ENCODE assay signal across 22 cellular contexts in genomic region chr3:168997488-168997887, GRCh38.
DNase-seq lines count a peak whose midpoint lies in the region; ATAC-seq, FAIRE-seq and TF ChIP-seq lines count a peak whose summit lies in the region.
"Had no signal": no experiment of that assay in that cellular context is flagged by ENCODE, and none has a peak within 500 bp of the region (broad histone marks: within the 10 kb centered on the region; RNA-seq: fewer than 3 reads in every experiment).

No MANE protein-coding gene starts in this region.

- no peak overlapping the region for H3K56ac ChIP-seq in H1 (replicated peaks; ENCODE audit: insufficient read length, low read depth, low read length)

- H3K79me2 ChIP-seq in H1 (ENCODE audit: control insufficient read depth in 1 of 2, insufficient read depth in 2 of 2, low read length in 2 of 2) (no peaks in the 10 kb centered on the region), osteoblast (ENCODE audit: insufficient read depth, low read length) (no peaks in the 10 kb centered on the region)

- no peak overlapping the region for H3K9ac ChIP-seq in H1 (replicated peaks in 1 of 4; ENCODE audit: extremely low read depth in 1 of 4, low read depth in 3 of 4, low read length in 3 of 4)
- H3K9ac ChIP-seq: BLaER1 treated with 17β-estradiol and CSF1 and Interleukin-3, amounts not matched to agents 10 nM and 100 nM had no signal

- no peaks in the 10 kb centered on the region for H3K9me3 ChIP-seq in H1 (ENCODE audit: insufficient read depth in 2 of 2, low read depth in 1 of 2, low read length in 1 of 2)
- H3K9me3 ChIP-seq in osteoblast (ENCODE audit: low read depth, low read length), result no peaks in the 10 kb centered on the region
- H3K9me3 ChIP-seq: A549; BLaER1 treated with 17β-estradiol and CSF1 and Interleukin-3, amounts not matched to agents 10 nM and 100 nM; Caco-2 had no signal

- POLR2A ChIA-PET in H1 (lab: Charles Lee; ENCODE audit: partially characterized antibody), result no interaction called here

- H3K4me1 ChIP-seq in H1 (replicated peaks in 1 of 4; ENCODE audit: control insufficient read depth in 3 of 4, insufficient read depth in 4 of 4, low read length in 3 of 4) (peaks cover 0 to 5% (median 0%) of the 10 kb centered on the region in 4 experiments; a peak in 4 of 7 replicates), osteoblast (ENCODE audit: insufficient read depth, low read length) (no peaks in the 10 kb centered on the region)
- H3K4me1 ChIP-seq: A549; BLaER1 treated with 17β-estradiol and CSF1 and Interleukin-3, amounts not matched to agents 10 nM and 100 nM; Caco-2 had no signal

- H3K79me1 ChIP-seq in H1 (ENCODE audit: low read depth, low read length), result no peaks in the 10 kb centered on the region

- H2BK120ac ChIP-seq in H1 (replicated peaks; ENCODE audit: low read depth, low read length), result no peak overlapping the region

- H2BK12ac ChIP-seq in H1 (ENCODE audit: low read depth, low read length), result no peak overlapping the region

- no peak overlapping the region for H3K4me2 ChIP-seq in H1 (ENCODE audit: insufficient read depth in 1 of 2, low read depth in 2 of 2, low read length in 2 of 2)
- no peak overlapping the region for H3K4me2 ChIP-seq in osteoblast (ENCODE audit: insufficient read depth, low read length)
- H3K4me2 ChIP-seq: A549; BLaER1 treated with 17β-estradiol and CSF1 and Interleukin-3, amounts not matched to agents 10 nM and 100 nM had no signal

- H2AFZ ChIP-seq in H1 (ENCODE audit: low read length) (0 out of 2 replicates have a peak overlapping the region, but pooled peaks have one; percentile 30), osteoblast (ENCODE audit: low read length) (peak overlapping the region; percentile 9)

- no peak overlapping the region for H3K23ac ChIP-seq in H1 (ENCODE audit: insufficient read length)

- no peak overlapping the region for H3K18ac ChIP-seq in H1 (ENCODE audit: extremely low read depth, low read length)

- CTCF ChIA-PET in H1 (lab: Charles Lee; ENCODE audit: partially characterized antibody), result interaction anchor here (0.7 kb wide), 1 partner anchor 669 kb away, joined by 3 read pairs; no protein-coding TSS in a partner anchor

- H2BK15ac ChIP-seq in H1 (ENCODE audit: low read length), result no peak overlapping the region

- FAIRE-seq in H1 (lab: Jason Lieb, UNC), result no peak
- FAIRE-seq: A549, D721Med, G401.6, GM12891, GM19239 had no signal

- H4K20me1 ChIP-seq in H1 (replicated peaks in 1 of 2; ENCODE audit: control insufficient read depth in 1 of 2, insufficient read depth in 2 of 2, low read length in 2 of 2) (no peaks in the 10 kb centered on the region), osteoblast (ENCODE audit: insufficient read depth, low read length) (no peaks in the 10 kb centered on the region)
- H4K20me1 ChIP-seq: BLaER1 treated with 17β-estradiol and CSF1 and Interleukin-3, amounts not matched to agents 10 nM and 100 nM had no signal

- no peak overlapping the region for H3K27ac ChIP-seq in H1 (ENCODE audit: low read depth, low read length)
- no peak overlapping the region for H3K27ac ChIP-seq in osteoblast (ENCODE audit: low read depth, low read length)
- H3K27ac ChIP-seq: 22Rv1; A549; BLaER1 treated with 17β-estradiol and CSF1 and Interleukin-3, amounts not matched to agents 10 nM and 100 nM; C4-2B had no signal

- no peaks in the 10 kb centered on the region for H3K23me2 ChIP-seq in H1 (ENCODE audit: low read depth, low read length)

- H2BK5ac ChIP-seq in H1 (ENCODE audit: low read depth, low read length), result no peak overlapping the region

- peak; percentile 23 for DNase-seq in NCI-H82 (lab: John Stamatoyannopoulos, UW)
- no peak for DNase-seq in NCI-H82 treated with DMSO at 0.1 percent for 48 hours (lab: John Stamatoyannopoulos, UW; ENCODE audit: unreplicated experiment)
- peak; percentile 4 for DNase-seq in HuH-7 (ENCODE audit: low spot score)
- DNase-seq in H1 (ENCODE audit: low read depth in 1 of 2, low spot score in 2 of 2), result no peak
- DNase-seq in osteoblast (ENCODE audit: insufficient read length, low spot score, missing footprints), result no peak
- no peak for DNase-seq in hepatic stellate cell (ENCODE audit: low spot score)
- DNase-seq: AML-193; Caco-2; Calu3; CD4-positive, alpha-beta T cell; CD8-positive, alpha-beta T cell; DMS79 treated with DMSO at 0.1 percent for 48 hours; GF-D8 had no signal

- no peak for TF ChIP-seq RAD21 in H1 (IDR thresholded peaks at IDR 0.05 in 1 of 2, conservative IDR thresholded peaks at IDR 0.05 in 1 of 2; ENCODE audit: low read depth in 2 of 2, low read length in 2 of 2)

- H3K27me3 ChIP-seq in H1 (replicated peaks in 1 of 4; ENCODE audit: control insufficient read depth in 3 of 4, extremely low read depth in 1 of 4, insufficient read depth in 3 of 4, low read length in 3 of 4), result no peaks in the 10 kb centered on the region
- no peaks in the 10 kb centered on the region for H3K27me3 ChIP-seq in osteoblast (ENCODE audit: insufficient read depth, low read length)
- H3K27me3 ChIP-seq: BLaER1 treated with 17β-estradiol and CSF1 and Interleukin-3, amounts not matched to agents 10 nM and 100 nM had no signal

- no peak for TF ChIP-seq CTCF in H1 (IDR thresholded peaks at IDR 0.05; ENCODE audit: control extremely low read depth in 1 of 3, insufficient read depth in 1 of 3, low read depth in 1 of 3, low read length in 3 of 3)
- TF ChIP-seq CTCF in osteoblast (IDR thresholded peaks at IDR 0.05; ENCODE audit: extremely low read depth, low read depth, low read length), result no peak

- no peak for TF ChIP-seq POLR2A in H1 (IDR thresholded peaks at IDR 0.05; ENCODE audit: control extremely low read depth in 1 of 2, low read depth in 2 of 2, low read length in 2 of 2)

- no peak for TF ChIP-seq EP300 in H1 (IDR thresholded peaks at IDR 0.05; ENCODE audit: borderline replicate concordance in 1 of 2, low read depth in 2 of 2, low read length in 2 of 2)

- no peak overlapping the region for H3K14ac ChIP-seq in H1 (ENCODE audit: insufficient read length)

- no peak overlapping the region for H3K4ac ChIP-seq in H1 (replicated peaks; ENCODE audit: insufficient read length, low read depth, low read length)

- no peaks in the 10 kb centered on the region for H3K36me3 ChIP-seq in H1 (ENCODE audit: control insufficient read depth in 2 of 4, insufficient read depth in 4 of 4, low read length in 3 of 4)
- no peaks in the 10 kb centered on the region for H3K36me3 ChIP-seq in osteoblast (ENCODE audit: insufficient read depth, low read length)
- H3K36me3 ChIP-seq: BLaER1 treated with 17β-estradiol and CSF1 and Interleukin-3, amounts not matched to agents 10 nM and 100 nM had no signal

- H3K4me3 ChIP-seq in H1 (ENCODE audit: extremely low read depth in 1 of 4, insufficient read depth in 2 of 4, low read depth in 3 of 4, low read length in 4 of 4) (no peak overlapping the region), osteoblast (ENCODE audit: insufficient read depth, low read length) (no peak overlapping the region)
- H3K4me3 ChIP-seq: A549; BLaER1 treated with 17β-estradiol and CSF1 and Interleukin-3, amounts not matched to agents 10 nM and 100 nM had no signal

- H4K91ac ChIP-seq in H1 (replicated peaks; ENCODE audit: insufficient read length, low read length), result no peak overlapping the region

- no peak overlapping the region for H2AK5ac ChIP-seq in H1 (ENCODE audit: low read depth, low read length)

- no peak overlapping the region for H4K5ac ChIP-seq in H1 (ENCODE audit: insufficient read length, low read depth, low read length)

- no peak for ATAC-seq in HG03460 (IDR thresholded peaks at IDR 0.05; ENCODE audit: unreplicated experiment)
- ATAC-seq: A549; CD8-positive, alpha-beta T cell had no signal

- H2BK20ac ChIP-seq in H1 (ENCODE audit: low read length), result no peak overlapping the region

- H4K8ac ChIP-seq in H1 (ENCODE audit: extremely low read depth, insufficient read depth, low read length), result no peak overlapping the region

TF ChIP-seq in H1, 55 proteins besides CTCF, POLR2A, EP300 and RAD21:
- no peak for TF ChIP-seq BRCA1 (IDR thresholded peaks at IDR 0.05; ENCODE audit: low read depth, low read length)
- TF ChIP-seq SRF (IDR thresholded peaks at IDR 0.05; ENCODE audit: low read depth, low read length), result no peak
- TF ChIP-seq, protein P1, sequence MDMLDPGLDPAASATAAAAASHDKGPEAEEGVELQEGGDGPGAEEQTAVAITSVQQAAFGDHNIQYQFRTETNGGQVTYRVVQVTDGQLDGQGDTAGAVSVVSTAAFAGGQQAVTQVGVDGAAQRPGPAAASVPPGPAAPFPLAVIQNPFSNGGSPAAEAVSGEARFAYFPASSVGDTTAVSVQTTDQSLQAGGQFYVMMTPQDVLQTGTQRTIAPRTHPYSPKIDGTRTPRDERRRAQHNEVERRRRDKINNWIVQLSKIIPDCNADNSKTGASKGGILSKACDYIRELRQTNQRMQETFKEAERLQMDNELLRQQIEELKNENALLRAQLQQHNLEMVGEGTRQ (IDR thresholded peaks at IDR 0.05; ENCODE audit: low read length), result no peak
- TF ChIP-seq HDAC6 (IDR thresholded peaks at IDR 0.05; ENCODE audit: low read depth, low read length), result no peak
- no peak for TF ChIP-seq GTF2F1 (IDR thresholded peaks at IDR 0.05; ENCODE audit: borderline replicate concordance, low read depth, low read length)
- no peak for TF ChIP-seq RXRA (IDR thresholded peaks at IDR 0.05; ENCODE audit: insufficient read depth, low read depth, low read length)
- TF ChIP-seq GABPA (IDR thresholded peaks at IDR 0.05; ENCODE audit: borderline replicate concordance, insufficient read depth, low read length), result no peak
- TF ChIP-seq NRF1 (IDR thresholded peaks at IDR 0.05; ENCODE audit: low read depth, low read length), result no peak
- TF ChIP-seq JUN (IDR thresholded peaks at IDR 0.05; ENCODE audit: low read depth, low read length), result no peak
- no peak for TF ChIP-seq YY1 (IDR thresholded peaks at IDR 0.05; ENCODE audit: low read depth, low read length)
- TF ChIP-seq SP4 (IDR thresholded peaks at IDR 0.05; ENCODE audit: low read length), result no peak
- no peak for TF ChIP-seq SIN3A (conservative IDR thresholded peaks at IDR 0.05 in 1 of 2, IDR thresholded peaks at IDR 0.05 in 1 of 2; ENCODE audit: low read depth in 1 of 2, low read length in 2 of 2)
- no peak for TF ChIP-seq RFX5 (IDR thresholded peaks at IDR 0.05; ENCODE audit: borderline replicate concordance, low read depth, low read length)
- no peak for TF ChIP-seq MAFK (IDR thresholded peaks at IDR 0.05; ENCODE audit: low read depth, low read length)
- TF ChIP-seq ZNF274 (IDR thresholded peaks at IDR 0.05; ENCODE audit: borderline replicate concordance, extremely low read depth, low read length), result no peak
- no peak for TF ChIP-seq EGR1 (IDR thresholded peaks at IDR 0.05; ENCODE audit: borderline replicate concordance, low read depth, low read length)
- no peak for TF ChIP-seq KDM4A (IDR thresholded peaks at IDR 0.05; ENCODE audit: low read depth, low read length, severe bottlenecking)

Comparison
In these comparisons a context has a peak if more than half of its experiments do, and no peak if none do; other contexts are left out.
1. DNase-seq: peak in NCI-H82 (single experiment) and HuH-7 (single experiment); none in NCI-H82 treated with DMSO at 0.1 percent for 48 hours (single experiment), H1 (0 of 2), osteoblast (single experiment) and hepatic stellate cell (single experiment).